In the genomic region with DNA sequence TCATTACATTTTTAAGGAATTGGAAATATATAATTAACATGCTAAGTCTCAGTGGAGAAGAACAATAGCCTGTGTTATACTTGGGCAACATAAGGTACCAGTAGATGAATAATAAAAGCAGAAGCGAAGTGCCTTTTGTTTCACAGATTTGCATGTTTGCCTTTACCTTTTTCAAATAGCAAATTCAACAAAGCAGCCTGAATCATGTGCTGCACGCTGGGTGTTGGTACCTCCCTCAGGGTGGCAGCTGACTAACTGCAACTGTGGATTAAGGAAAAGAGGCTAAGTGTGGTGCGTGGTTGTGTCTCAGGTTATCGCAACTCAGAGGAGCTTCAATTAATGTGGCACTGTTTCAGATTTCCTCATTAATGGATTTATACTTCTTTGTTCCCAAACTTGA, we compare ENCODE assay signal across 18 cellular contexts.
A peak's percentile ranks its signal among the peaks of the same experiment; 100 is the strongest.
DNase-seq lines count a peak whose midpoint lies in the region; ATAC-seq and TF ChIP-seq lines count a peak whose summit lies in the region.
"Had no signal": no experiment of that assay in that cellular context is flagged by ENCODE, and none has a peak within 500 bp of the region (broad histone marks: within the 10 kb centered on the region; RNA-seq: fewer than 3 reads in every experiment).

No MANE protein-coding gene starts in this region.

- intact Hi-C loops in IMR-90 (cut with micrococcal nuclease) = no loop called here

- no peak overlapping the region; the same call in 1 of the 2 replicates for H3K9ac ChIP-seq in IMR-90 (ENCODE audit: low read depth, low read length)
- H3K9ac ChIP-seq: KMS-11, SK-N-SH had no signal

- BruUV-seq in IMR-90 (replicated peaks; lab: Mats Ljungman, UMichigan) = no TSS peak

- no peak overlapping the region for H3K4me2 ChIP-seq in IMR-90 (ENCODE audit: low read depth, low read length)
- H3K4me2 ChIP-seq: KMS-11, SK-N-SH had no signal

- H2AFZ ChIP-seq in IMR-90 (replicated peaks; ENCODE audit: low read length, poor library complexity) = no peak overlapping the region

- H3K36me3 Mint-ChIP-seq in WTC11 = peaks cover 15% of the 10 kb centered on the region

- peak overlapping the region; percentile 16 for H2BK5ac ChIP-seq in IMR-90 (ENCODE audit: low read depth, low read length, poor library complexity, severe bottlenecking)

- H4K91ac ChIP-seq in IMR-90 (ENCODE audit: insufficient read depth, low read depth, low read length) = no peak overlapping the region

- peaks cover 52% of the 10 kb centered on the region; the same call in 1 of the 2 replicates for H4K20me1 ChIP-seq in IMR-90 (ENCODE audit: insufficient read depth, low read length)

- H2BK20ac ChIP-seq in IMR-90 (ENCODE audit: low read depth, low read length) = no peak overlapping the region

- no peak overlapping the region for H3K27ac Mint-ChIP-seq in WTC11
- H3K27ac Mint-ChIP-seq: T-cell had no signal

- peaks cover 4% of the 10 kb centered on the region for H3K4me1 ChIP-seq in IMR-90 (ENCODE audit: control insufficient read depth, insufficient read depth, low read length)

- no peak overlapping the region for H4K5ac ChIP-seq in IMR-90 (ENCODE audit: low read depth, low read length)

- no peak overlapping the region for H3K27ac ChIP-seq in IMR-90 (ENCODE audit: insufficient read depth, low read length)
- H3K27ac ChIP-seq: KMS-11 had no signal

- H3K56ac ChIP-seq in IMR-90 (ENCODE audit: extremely low read depth, insufficient read depth, low read length) = no peak overlapping the region

- H3K18ac ChIP-seq in IMR-90 (ENCODE audit: low read depth, low read length) = no peak overlapping the region

- H3K4me3 ChIP-seq in H7 (ENCODE audit: insufficient read depth, low read depth, low read length) = no peak overlapping the region
- H3K4me3 ChIP-seq in IMR-90 (ENCODE audit: insufficient read depth, low read depth, low read length) = no peak overlapping the region
- H3K4me3 ChIP-seq in MG63 = no peak overlapping the region

- no peaks in the 10 kb centered on the region; the same call in 1 of the 2 replicates for H3K36me3 ChIP-seq in H7 (replicated peaks; ENCODE audit: control insufficient read depth, insufficient read depth, low read length)
- peaks cover 28% of the 10 kb centered on the region for H3K36me3 ChIP-seq in IMR-90 (ENCODE audit: control insufficient read depth, insufficient read depth, low read length)
- peaks cover 91% of the 10 kb centered on the region for H3K36me3 ChIP-seq in MG63

- no peak overlapping the region for H3K23ac ChIP-seq in IMR-90 (ENCODE audit: low read depth, low read length)

- dilution Hi-C loops in IMR-90 (cut with HindIII; ENCODE audit: low sequenced_read_pairs, unreplicated experiment) = no loop called here

- H3K27me3 Mint-ChIP-seq in WTC11 (ENCODE audit: low read depth) = no peaks in the 10 kb centered on the region
- H3K27me3 Mint-ChIP-seq: T-cell had no signal

- no peak overlapping the region for H2BK15ac ChIP-seq in IMR-90 (ENCODE audit: low read depth, low read length)

- H4K8ac ChIP-seq in IMR-90 (ENCODE audit: low read depth in 2 of 2, low read length in 2 of 2) = 0 out of 4 replicates have a peak overlapping the region, but pooled peaks of 1 of the 2 experiments have one; percentile 19

- no peak overlapping the region for H2AK9ac ChIP-seq in IMR-90 (replicated peaks; ENCODE audit: low read depth, low read length, poor library complexity)

- no peak for TF ChIP-seq CTCF in IMR-90 (conservative IDR thresholded peaks at IDR 0.05; ENCODE audit: low read depth, low read length)
- no peak for TF ChIP-seq CTCF in WTC11 (IDR thresholded peaks at IDR 0.05)

- no peak overlapping the region for H3K4me3 Mint-ChIP-seq in WTC11
- H3K4me3 Mint-ChIP-seq: T-cell had no signal

- CTCF ChIA-PET in IMR-90 (lab: Yijun Ruan, JAX) = interaction anchor here (0.6 to 0.9 kb wide), 2 partner anchors 59 to 77 kb away, joined by 3 to 5 read pairs; no protein-coding TSS in a partner anchor
- CTCF ChIA-PET in WTC11 (lab: Charles Lee) = interaction anchor here (1.0 kb wide), 1 partner anchor 140 kb away, joined by 4 read pairs; no protein-coding TSS in a partner anchor

- H3K9me3 ChIP-seq in IMR-90 (ENCODE audit: control insufficient read depth, insufficient read depth, low read length) (no peaks in the 10 kb centered on the region), MG63 (no peaks in the 10 kb centered on the region)
- H3K9me3 ChIP-seq: Caco-2, SK-N-SH had no signal

- ATAC-seq in IMR-90 (ENCODE audit: low read depth) = no peak
- peak; percentile 88 for ATAC-seq in WTC11
- no peak for ATAC-seq in HG03025 (IDR thresholded peaks at IDR 0.05; ENCODE audit: low FRiP score, unreplicated experiment)
- ATAC-seq: T-cell had no signal

- no peaks in the 10 kb centered on the region for H3K27me3 ChIP-seq in H7 (ENCODE audit: control insufficient read depth, insufficient read depth, low read length)
- no peaks in the 10 kb centered on the region for H3K27me3 ChIP-seq in IMR-90 (ENCODE audit: control insufficient read depth, insufficient read depth, low read length)
- no peaks in the 10 kb centered on the region for H3K27me3 ChIP-seq in MG63

- H3K79me1 ChIP-seq in IMR-90 (ENCODE audit: low read depth in 1 of 2, low read length in 2 of 2) = peaks cover 50 to 70% of the 10 kb centered on the region in 2 experiments

- in situ Hi-C loops in IMR-90 (cut with MboI; ENCODE audit: low sequenced_read_pairs) = no loop called here

- DNase-seq in H7 (peak; percentile 18), IMR-90 (no peak), WTC11 (ENCODE audit: low spot score) (no peak), iPS-NIHi11 (ENCODE audit: low spot score) (peak; percentile 15), MG63 (no peak)
- DNase-seq in activated effector memory CD4-positive, alpha-beta T cell treated with Interleukin-2 at 50 U/mL for 16 hours = no peak
- DNase-seq: ACHN, Caco-2, EL, NCI-H1048, NCI-H187, NCI-H2171 treated with DMSO at 0.1 percent for 48 hours, NCI-H510A, Right ventricle myocardium superior, SK-N-SH, T-cell had no signal

- TF ChIP-seq POLR2A in IMR-90 (IDR thresholded peaks at IDR 0.05; ENCODE audit: low read depth, low read length) = no peak

- no CpG with 5 or more reads among the region's 4 CpGs for WGBS in IMR-90 (ENCODE audit: extremely low coverage in 2 of 2, insufficient read length in 1 of 2), 2 experiments

- H3K9me1 ChIP-seq in IMR-90 (ENCODE audit: insufficient read depth, low read length) = peaks cover 23% of the 10 kb centered on the region

- POLR2A ChIA-PET in IMR-90 (lab: Charles Lee; ENCODE audit: unreplicated experiment) = no interaction called here
- POLR2A ChIA-PET in WTC11 (lab: Charles Lee) = no interaction called here

- H3K14ac ChIP-seq in IMR-90 (replicated peaks; ENCODE audit: low read depth, low read length) = no peak overlapping the region

- TF ChIP-seq RAD21 in IMR-90 (IDR thresholded peaks at IDR 0.05; ENCODE audit: low read length) = no peak

- H3K4me1 Mint-ChIP-seq in WTC11 = peaks cover 54% of the 10 kb centered on the region
- H3K4me1 Mint-ChIP-seq: T-cell had no signal

- no peak overlapping the region for H2AK5ac ChIP-seq in IMR-90 (ENCODE audit: low read depth, low read length)

- H3K9me3 Mint-ChIP-seq in WTC11 = no peaks in the 10 kb centered on the region
- H3K9me3 Mint-ChIP-seq: T-cell had no signal

- no peak overlapping the region for H3K4ac ChIP-seq in IMR-90 (ENCODE audit: low read depth, low read length)

- no peak overlapping the region for H2BK120ac ChIP-seq in IMR-90 (ENCODE audit: low read depth, low read length)

TF ChIP-seq in IMR-90, 13 proteins besides CTCF, POLR2A, EP300 and RAD21:
- TF ChIP-seq NFE2L2 (IDR thresholded peaks at IDR 0.05; ENCODE audit: low read depth, low read length) = no peak
TF ChIP-seq in IMR-90: peak in this region for 0.

TF ChIP-seq in WTC11, 78 proteins besides CTCF, POLR2A, EP300 and RAD21 (continues in another document):
- TF ChIP-seq ELF4 (CRISPR knock-in tag; IDR thresholded peaks at IDR 0.05; ENCODE audit: low read depth) (no peak), MXD4 (CRISPR knock-in tag; IDR thresholded peaks at IDR 0.05; ENCODE audit: borderline replicate concordance) (no peak), GABPB1 (CRISPR knock-in tag; IDR thresholded peaks at IDR 0.05) (no peak), MYBL2 (CRISPR knock-in tag; IDR thresholded peaks at IDR 0.05) (no peak), ZNF423 (CRISPR knock-in tag; IDR thresholded peaks at IDR 0.05) (no peak), ZBTB21 (CRISPR knock-in tag; IDR thresholded peaks at IDR 0.05; ENCODE audit: borderline replicate concordance) (no peak), TEAD1 (CRISPR knock-in tag; IDR thresholded peaks at IDR 0.05) (peak; percentile 46; the same call in 1 of the 2 replicates)
- TF ChIP-seq, protein P1, sequence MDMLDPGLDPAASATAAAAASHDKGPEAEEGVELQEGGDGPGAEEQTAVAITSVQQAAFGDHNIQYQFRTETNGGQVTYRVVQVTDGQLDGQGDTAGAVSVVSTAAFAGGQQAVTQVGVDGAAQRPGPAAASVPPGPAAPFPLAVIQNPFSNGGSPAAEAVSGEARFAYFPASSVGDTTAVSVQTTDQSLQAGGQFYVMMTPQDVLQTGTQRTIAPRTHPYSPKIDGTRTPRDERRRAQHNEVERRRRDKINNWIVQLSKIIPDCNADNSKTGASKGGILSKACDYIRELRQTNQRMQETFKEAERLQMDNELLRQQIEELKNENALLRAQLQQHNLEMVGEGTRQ (CRISPR knock-in tag; IDR thresholded peaks at IDR 0.05) = peak; percentile 58
- TF ChIP-seq, protein P2, sequence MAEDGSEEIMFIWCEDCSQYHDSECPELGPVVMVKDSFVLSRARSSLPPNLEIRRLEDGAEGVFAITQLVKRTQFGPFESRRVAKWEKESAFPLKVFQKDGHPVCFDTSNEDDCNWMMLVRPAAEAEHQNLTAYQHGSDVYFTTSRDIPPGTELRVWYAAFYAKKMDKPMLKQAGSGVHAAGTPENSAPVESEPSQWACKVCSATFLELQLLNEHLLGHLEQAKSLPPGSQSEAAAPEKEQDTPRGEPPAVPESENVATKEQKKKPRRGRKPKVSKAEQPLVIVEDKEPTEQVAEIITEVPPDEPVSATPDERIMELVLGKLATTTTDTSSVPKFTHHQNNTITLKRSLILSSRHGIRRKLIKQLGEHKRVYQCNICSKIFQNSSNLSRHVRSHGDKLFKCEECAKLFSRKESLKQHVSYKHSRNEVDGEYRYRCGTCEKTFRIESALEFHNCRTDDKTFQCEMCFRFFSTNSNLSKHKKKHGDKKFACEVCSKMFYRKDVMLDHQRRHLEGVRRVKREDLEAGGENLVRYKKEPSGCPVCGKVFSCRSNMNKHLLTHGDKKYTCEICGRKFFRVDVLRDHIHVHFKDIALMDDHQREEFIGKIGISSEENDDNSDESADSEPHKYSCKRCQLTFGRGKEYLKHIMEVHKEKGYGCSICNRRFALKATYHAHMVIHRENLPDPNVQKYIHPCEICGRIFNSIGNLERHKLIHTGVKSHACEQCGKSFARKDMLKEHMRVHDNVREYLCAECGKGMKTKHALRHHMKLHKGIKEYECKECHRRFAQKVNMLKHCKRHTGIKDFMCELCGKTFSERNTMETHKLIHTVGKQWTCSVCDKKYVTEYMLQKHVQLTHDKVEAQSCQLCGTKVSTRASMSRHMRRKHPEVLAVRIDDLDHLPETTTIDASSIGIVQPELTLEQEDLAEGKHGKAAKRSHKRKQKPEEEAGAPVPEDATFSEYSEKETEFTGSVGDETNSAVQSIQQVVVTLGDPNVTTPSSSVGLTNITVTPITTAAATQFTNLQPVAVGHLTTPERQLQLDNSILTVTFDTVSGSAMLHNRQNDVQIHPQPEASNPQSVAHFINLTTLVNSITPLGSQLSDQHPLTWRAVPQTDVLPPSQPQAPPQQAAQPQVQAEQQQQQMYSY (CRISPR knock-in tag; IDR thresholded peaks at IDR 0.05) = no peak

Comparison
In these comparisons a context has a peak if more than half of its experiments do, and no peak if none do; other contexts are left out.
1. DNase-seq: peak in H7 (single experiment) and iPS-NIHi11 (single experiment); none in IMR-90 (single experiment), WTC11 (single experiment), MG63 (single experiment) and activated effector memory CD4-positive, alpha-beta T cell treated with Interleukin-2 at 50 U/mL for 16 hours (single experiment).